Comparison of ENCODE assay signal across 28 cellular contexts in the genomic region with DNA sequence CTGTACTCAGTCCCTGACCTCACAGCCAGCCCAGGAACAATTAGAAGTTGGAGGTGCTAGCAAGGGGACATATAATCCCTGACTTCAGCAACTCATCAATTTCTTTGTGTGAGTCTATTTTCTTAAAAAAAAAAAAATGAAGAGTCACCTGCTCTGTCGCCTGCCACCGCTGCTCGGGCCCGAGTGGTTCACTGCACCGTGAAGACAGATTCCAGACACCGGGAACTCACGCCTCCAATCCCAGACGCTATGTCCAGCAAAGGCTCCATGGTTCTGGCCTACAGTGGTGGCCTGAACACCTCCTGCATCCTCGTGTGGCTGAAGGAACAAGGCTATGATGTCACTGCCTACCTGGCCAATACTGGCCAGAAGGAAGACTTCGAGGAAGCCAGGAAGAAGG.
"Had no signal": no experiment of that assay in that cellular context is flagged by ENCODE, and none has a peak within 500 bp of the region (broad histone marks: within the 10 kb centered on the region; RNA-seq: fewer than 3 reads in every experiment).

No MANE protein-coding gene starts in this region.

- H3K4me3 ChIP-seq: stomach, suprapubic skin, testis, thoracic aorta, thyroid gland, tibial artery, tibial nerve, transverse colon, upper lobe of left lung, upper lobe of right lung, uterus, vagina had no signal

- H3K9me3 ChIP-seq: stomach, suprapubic skin, testis, thoracic aorta, thyroid gland, tibial artery, tibial nerve, transverse colon, upper lobe of left lung, upper lobe of right lung, uterus, vagina had no signal

- ATAC-seq: stimulated activated effector memory CD8-positive, alpha-beta T cell treated with anti-CD3 and anti-CD28 coated beads, Interleukin-12 subunit alpha, Interleukin-12 subunit beta, amount 100 ng/mL, for 72 hours; stimulated activated memory B cell treated with anti-CD40 and anti-IgM and Interleukin-4, amounts not matched to agents 10 μg/mL and 1 μg/mL and 100 μg/mL, for 72 hours; stimulated activated naive B cell treated with anti-CD40 and anti-IgM and Interleukin-4, amounts not matched to agents 10 μg/mL and 1 μg/mL and 100 μg/mL, for 72 hours; stimulated activated naive CD8-positive, alpha-beta T cell treated with anti-CD3 and anti-CD28 coated beads, Interleukin-15, amount 100 ng/mL, for 72 hours; stimulated activated naive CD8-positive, alpha-beta T cell treated with anti-CD3 and anti-CD28 coated beads, Interleukin-15, Interleukin-2, amounts not matched to agents 100 U/mL and 50 U/mL, for 24 hours; upper lobe of right lung had no signal

- H3K27me3 ChIP-seq: stomach, suprapubic skin, testis, thyroid gland, tibial artery, tibial nerve, transverse colon, upper lobe of left lung, upper lobe of right lung, uterus, vagina had no signal

- H3K27me3 Mint-ChIP-seq: stimulated activated memory B cell treated with anti-CD40 and anti-IgM and Interleukin-4, amounts not matched to agents 10 μg/mL and 1 μg/mL and 100 μg/mL, for 72 hours; stimulated activated naive B cell treated with anti-CD40 and anti-IgM and Interleukin-4, amounts not matched to agents 10 μg/mL and 1 μg/mL and 100 μg/mL, for 72 hours; stimulated activated naive CD8-positive, alpha-beta T cell treated with anti-CD3 and anti-CD28 coated beads, Interleukin-15, amount 100 ng/mL, for 72 hours; stimulated activated naive CD8-positive, alpha-beta T cell treated with anti-CD3 and anti-CD28 coated beads, Interleukin-15, Interleukin-2, amounts not matched to agents 100 ng/mL and 50 ng/mL, for 24 hours; type B pancreatic cell had no signal

- H3K4me1 ChIP-seq: suprapubic skin, testis, thyroid gland, tibial artery, tibial nerve, transverse colon, upper lobe of left lung, upper lobe of right lung, uterus, vagina had no signal

- H3K27ac ChIP-seq: stomach, suprapubic skin, testis, thoracic aorta, thyroid gland, tibial artery, tibial nerve, transverse colon, upper lobe of left lung, upper lobe of right lung, uterus, vagina had no signal

- DNase-seq: stimulated activated CD4-positive, alpha-beta T cell treated with anti-CD3 and anti-CD28 coated beads, Interleukin-2, amount 100 ng/mL, for 48 hours; stimulated activated CD4-positive, alpha-beta T cell treated with anti-CD3 and anti-CD28 coated beads, Interleukin-4, amount 100 ng/mL, for 1 hour; stimulated activated CD4-positive, alpha-beta T cell treated with anti-CD3 and anti-CD28 coated beads, Interleukin-4, amount 100 ng/mL, for 24 hours; stimulated activated CD4-positive, alpha-beta T cell treated with anti-CD3 and anti-CD28 coated beads, Interleukin-4, amount 100 ng/mL, for 4 hours; stimulated activated CD8-positive, alpha-beta memory T cell treated with anti-CD3 and anti-CD28 coated beads, Interleukin-4, amount 100 ng/mL, for 48 hours; stimulated activated naive B cell treated with anti-CD40 and anti-IgM and Interleukin-4, amounts not matched to agents 10 μg/mL and 1 μg/mL and 100 μg/mL, for 72 hours; stimulated activated naive CD4-positive, alpha-beta T cell; stimulated activated naive CD4-positive, alpha-beta T cell treated with Interleukin-2 at 50 U/mL for 16 hours; stimulated activated naive CD8-positive, alpha-beta T cell treated with anti-CD3 and anti-CD28 coated beads, Interleukin-15, amount 100 ng/mL, for 72 hours; stimulated activated naive CD8-positive, alpha-beta T cell treated with anti-CD3 and anti-CD28 coated beads, Interleukin-15, Interleukin-2, amounts not matched to agents 100 U/mL and 50 U/mL, for 24 hours; stomach; substantia nigra; testis; thyroid gland; tibial artery; transverse colon; trophoblast cell; upper lobe of right lung; uterus had no signal

- H3K36me3 Mint-ChIP-seq: stimulated activated effector memory CD8-positive, alpha-beta T cell treated with anti-CD3 and anti-CD28 coated beads, Interleukin-12 subunit alpha, Interleukin-12 subunit beta, amount 100 ng/mL, for 72 hours; stimulated activated memory B cell treated with anti-CD40 and anti-IgM and Interleukin-4, amounts not matched to agents 10 μg/mL and 1 μg/mL and 100 μg/mL, for 72 hours; stimulated activated naive B cell treated with anti-CD40 and anti-IgM and Interleukin-4, amounts not matched to agents 10 μg/mL and 1 μg/mL and 100 μg/mL, for 72 hours; type B pancreatic cell had no signal

- H3K4me1 Mint-ChIP-seq: stimulated activated effector memory CD8-positive, alpha-beta T cell treated with anti-CD3 and anti-CD28 coated beads, Interleukin-12 subunit alpha, Interleukin-12 subunit beta, amount 100 ng/mL, for 72 hours; stimulated activated memory B cell treated with anti-CD40 and anti-IgM and Interleukin-4, amounts not matched to agents 10 μg/mL and 1 μg/mL and 100 μg/mL, for 72 hours; stimulated activated naive B cell treated with anti-CD40 and anti-IgM and Interleukin-4, amounts not matched to agents 10 μg/mL and 1 μg/mL and 100 μg/mL, for 72 hours; stimulated activated naive CD8-positive, alpha-beta T cell treated with anti-CD3 and anti-CD28 coated beads, Interleukin-15, amount 100 ng/mL, for 72 hours had no signal

- H3K9me3 Mint-ChIP-seq: stimulated activated effector memory CD8-positive, alpha-beta T cell treated with anti-CD3 and anti-CD28 coated beads, Interleukin-12 subunit alpha, Interleukin-12 subunit beta, amount 100 ng/mL, for 72 hours; stimulated activated naive B cell treated with anti-CD40 and anti-IgM and Interleukin-4, amounts not matched to agents 10 μg/mL and 1 μg/mL and 100 μg/mL, for 72 hours; stimulated activated naive CD8-positive, alpha-beta T cell treated with anti-CD3 and anti-CD28 coated beads, Interleukin-15, amount 100 ng/mL, for 72 hours; stimulated activated naive CD8-positive, alpha-beta T cell treated with anti-CD3 and anti-CD28 coated beads, Interleukin-15, Interleukin-2, amounts not matched to agents 100 ng/mL and 50 ng/mL, for 24 hours; type B pancreatic cell had no signal

- H3K36me3 ChIP-seq: stomach, suprapubic skin, thoracic aorta, thyroid gland, tibial artery, tibial nerve, transverse colon, upper lobe of left lung, upper lobe of right lung, uterus, vagina had no signal

- H3K27ac Mint-ChIP-seq: stimulated activated effector memory CD8-positive, alpha-beta T cell treated with anti-CD3 and anti-CD28 coated beads, Interleukin-12 subunit alpha, Interleukin-12 subunit beta, amount 100 ng/mL, for 72 hours; stimulated activated memory B cell treated with anti-CD40 and anti-IgM and Interleukin-4, amounts not matched to agents 10 μg/mL and 1 μg/mL and 100 μg/mL, for 72 hours; stimulated activated naive B cell treated with anti-CD40 and anti-IgM and Interleukin-4, amounts not matched to agents 10 μg/mL and 1 μg/mL and 100 μg/mL, for 72 hours; stimulated activated naive CD8-positive, alpha-beta T cell treated with anti-CD3 and anti-CD28 coated beads, Interleukin-15, amount 100 ng/mL, for 72 hours; stimulated activated naive CD8-positive, alpha-beta T cell treated with anti-CD3 and anti-CD28 coated beads, Interleukin-15, Interleukin-2, amounts not matched to agents 100 ng/mL and 50 ng/mL, for 24 hours; type B pancreatic cell had no signal

- H3K4me3 Mint-ChIP-seq: stimulated activated effector memory CD8-positive, alpha-beta T cell treated with anti-CD3 and anti-CD28 coated beads, Interleukin-12 subunit alpha, Interleukin-12 subunit beta, amount 100 ng/mL, for 72 hours; stimulated activated memory B cell treated with anti-CD40 and anti-IgM and Interleukin-4, amounts not matched to agents 10 μg/mL and 1 μg/mL and 100 μg/mL, for 72 hours; stimulated activated naive B cell treated with anti-CD40 and anti-IgM and Interleukin-4, amounts not matched to agents 10 μg/mL and 1 μg/mL and 100 μg/mL, for 72 hours; stimulated activated naive CD8-positive, alpha-beta T cell treated with anti-CD3 and anti-CD28 coated beads, Interleukin-15, amount 100 ng/mL, for 72 hours; stimulated activated naive CD8-positive, alpha-beta T cell treated with anti-CD3 and anti-CD28 coated beads, Interleukin-15, Interleukin-2, amounts not matched to agents 100 ng/mL and 50 ng/mL, for 24 hours; type B pancreatic cell had no signal
